ENCODE assay signal across 1 cellular context in the genomic region with DNA sequence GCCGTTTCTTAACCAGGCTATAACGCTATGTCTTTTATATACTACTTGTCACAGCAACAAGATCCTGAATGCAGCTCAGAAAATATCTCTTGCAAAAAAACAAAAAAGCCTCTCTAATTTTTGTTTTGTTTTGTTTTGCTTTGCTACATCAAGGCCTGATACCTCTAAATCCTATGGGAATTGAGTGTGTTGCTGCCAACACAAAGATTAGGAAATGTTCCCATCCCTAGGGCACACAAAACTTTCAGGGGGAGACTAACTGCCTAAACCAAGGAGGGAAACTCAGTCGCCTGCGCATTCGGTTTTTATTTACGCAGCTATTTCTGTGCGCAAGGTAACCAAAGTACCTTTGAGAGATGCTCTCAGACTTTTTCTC.
TF ChIP-seq lines count a peak whose summit lies in the region.

No MANE protein-coding gene starts in this region.

TF ChIP-seq in GM23338, 12 proteins besides CTCF, POLR2A, EP300 and RAD21 (continued from another document):
- TF ChIP-seq, protein P1, sequence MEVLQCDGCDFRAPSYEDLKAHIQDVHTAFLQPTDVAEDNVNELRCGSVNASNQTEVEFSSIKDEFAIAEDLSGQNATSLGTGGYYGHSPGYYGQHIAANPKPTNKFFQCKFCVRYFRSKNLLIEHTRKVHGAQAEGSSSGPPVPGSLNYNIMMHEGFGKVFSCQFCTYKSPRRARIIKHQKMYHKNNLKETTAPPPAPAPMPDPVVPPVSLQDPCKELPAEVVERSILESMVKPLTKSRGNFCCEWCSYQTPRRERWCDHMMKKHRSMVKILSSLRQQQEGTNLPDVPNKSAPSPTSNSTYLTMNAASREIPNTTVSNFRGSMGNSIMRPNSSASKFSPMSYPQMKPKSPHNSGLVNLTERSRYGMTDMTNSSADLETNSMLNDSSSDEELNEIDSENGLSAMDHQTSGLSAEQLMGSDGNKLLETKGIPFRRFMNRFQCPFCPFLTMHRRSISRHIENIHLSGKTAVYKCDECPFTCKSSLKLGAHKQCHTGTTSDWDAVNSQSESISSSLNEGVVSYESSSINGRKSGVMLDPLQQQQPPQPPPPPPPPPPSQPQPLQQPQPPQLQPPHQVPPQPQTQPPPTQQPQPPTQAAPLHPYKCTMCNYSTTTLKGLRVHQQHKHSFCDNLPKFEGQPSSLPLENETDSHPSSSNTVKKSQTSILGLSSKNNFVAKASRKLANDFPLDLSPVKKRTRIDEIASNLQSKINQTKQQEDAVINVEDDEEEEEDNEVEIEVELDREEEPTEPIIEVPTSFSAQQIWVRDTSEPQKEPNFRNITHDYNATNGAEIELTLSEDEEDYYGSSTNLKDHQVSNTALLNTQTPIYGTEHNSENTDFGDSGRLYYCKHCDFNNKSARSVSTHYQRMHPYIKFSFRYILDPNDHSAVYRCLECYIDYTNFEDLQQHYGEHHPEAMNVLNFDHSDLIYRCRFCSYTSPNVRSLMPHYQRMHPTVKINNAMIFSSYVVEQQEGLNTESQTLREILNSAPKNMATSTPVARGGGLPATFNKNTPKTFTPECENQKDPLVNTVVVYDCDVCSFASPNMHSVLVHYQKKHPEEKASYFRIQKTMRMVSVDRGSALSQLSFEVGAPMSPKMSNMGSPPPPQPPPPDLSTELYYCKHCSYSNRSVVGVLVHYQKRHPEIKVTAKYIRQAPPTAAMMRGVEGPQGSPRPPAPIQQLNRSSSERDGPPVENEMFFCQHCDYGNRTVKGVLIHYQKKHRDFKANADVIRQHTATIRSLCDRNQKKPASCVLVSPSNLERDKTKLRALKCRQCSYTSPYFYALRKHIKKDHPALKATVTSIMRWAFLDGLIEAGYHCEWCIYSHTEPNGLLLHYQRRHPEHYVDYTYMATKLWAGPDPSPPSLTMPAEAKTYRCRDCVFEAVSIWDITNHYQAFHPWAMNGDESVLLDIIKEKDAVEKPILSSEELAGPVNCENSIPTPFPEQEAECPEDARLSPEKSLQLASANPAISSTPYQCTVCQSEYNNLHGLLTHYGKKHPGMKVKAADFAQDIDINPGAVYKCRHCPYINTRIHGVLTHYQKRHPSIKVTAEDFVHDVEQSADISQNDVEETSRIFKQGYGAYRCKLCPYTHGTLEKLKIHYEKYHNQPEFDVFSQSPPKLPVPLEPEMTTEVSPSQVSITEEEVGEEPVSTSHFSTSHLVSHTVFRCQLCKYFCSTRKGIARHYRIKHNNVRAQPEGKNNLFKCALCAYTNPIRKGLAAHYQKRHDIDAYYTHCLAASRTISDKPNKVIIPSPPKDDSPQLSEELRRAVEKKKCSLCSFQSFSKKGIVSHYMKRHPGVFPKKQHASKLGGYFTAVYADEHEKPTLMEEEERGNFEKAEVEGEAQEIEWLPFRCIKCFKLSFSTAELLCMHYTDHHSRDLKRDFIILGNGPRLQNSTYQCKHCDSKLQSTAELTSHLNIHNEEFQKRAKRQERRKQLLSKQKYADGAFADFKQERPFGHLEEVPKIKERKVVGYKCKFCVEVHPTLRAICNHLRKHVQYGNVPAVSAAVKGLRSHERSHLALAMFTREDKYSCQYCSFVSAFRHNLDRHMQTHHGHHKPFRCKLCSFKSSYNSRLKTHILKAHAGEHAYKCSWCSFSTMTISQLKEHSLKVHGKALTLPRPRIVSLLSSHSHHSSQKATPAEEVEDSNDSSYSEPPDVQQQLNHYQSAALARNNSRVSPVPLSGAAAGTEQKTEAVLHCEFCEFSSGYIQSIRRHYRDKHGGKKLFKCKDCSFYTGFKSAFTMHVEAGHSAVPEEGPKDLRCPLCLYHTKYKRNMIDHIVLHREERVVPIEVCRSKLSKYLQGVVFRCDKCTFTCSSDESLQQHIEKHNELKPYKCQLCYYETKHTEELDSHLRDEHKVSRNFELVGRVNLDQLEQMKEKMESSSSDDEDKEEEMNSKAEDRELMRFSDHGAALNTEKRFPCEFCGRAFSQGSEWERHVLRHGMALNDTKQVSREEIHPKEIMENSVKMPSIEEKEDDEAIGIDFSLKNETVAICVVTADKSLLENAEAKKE (CRISPR knock-in tag; IDR thresholded peaks at IDR 0.05): no peak
- TF ChIP-seq EZH2 (IDR thresholded peaks at IDR 0.05; ENCODE audit: low read depth, unreplicated experiment): no peak
- TF ChIP-seq EZH2phosphoT487 (IDR thresholded peaks at IDR 0.05; ENCODE audit: unreplicated experiment): no peak
- no peak for TF ChIP-seq NANOG (IDR thresholded peaks at IDR 0.05; ENCODE audit: borderline replicate concordance)
- no peak for TF ChIP-seq ZNF331 (CRISPR knock-in tag; IDR thresholded peaks at IDR 0.05; ENCODE audit: low read depth)
- no peak for TF ChIP-seq JUNB (IDR thresholded peaks at IDR 0.05; ENCODE audit: unreplicated experiment)
- no peak for TF ChIP-seq CREB1 (CRISPR knock-in tag; IDR thresholded peaks at IDR 0.05; ENCODE audit: low read depth)
- no peak for TF ChIP-seq ETS1 (IDR thresholded peaks at IDR 0.05)
- TF ChIP-seq STAT1 (IDR thresholded peaks at IDR 0.05; ENCODE audit: unreplicated experiment): no peak
- TF ChIP-seq POLR2AphosphoS5 (IDR thresholded peaks at IDR 0.05; ENCODE audit: low read depth): no peak
